8 cellular contexts compared by ENCODE assay signal in the genomic region with DNA sequence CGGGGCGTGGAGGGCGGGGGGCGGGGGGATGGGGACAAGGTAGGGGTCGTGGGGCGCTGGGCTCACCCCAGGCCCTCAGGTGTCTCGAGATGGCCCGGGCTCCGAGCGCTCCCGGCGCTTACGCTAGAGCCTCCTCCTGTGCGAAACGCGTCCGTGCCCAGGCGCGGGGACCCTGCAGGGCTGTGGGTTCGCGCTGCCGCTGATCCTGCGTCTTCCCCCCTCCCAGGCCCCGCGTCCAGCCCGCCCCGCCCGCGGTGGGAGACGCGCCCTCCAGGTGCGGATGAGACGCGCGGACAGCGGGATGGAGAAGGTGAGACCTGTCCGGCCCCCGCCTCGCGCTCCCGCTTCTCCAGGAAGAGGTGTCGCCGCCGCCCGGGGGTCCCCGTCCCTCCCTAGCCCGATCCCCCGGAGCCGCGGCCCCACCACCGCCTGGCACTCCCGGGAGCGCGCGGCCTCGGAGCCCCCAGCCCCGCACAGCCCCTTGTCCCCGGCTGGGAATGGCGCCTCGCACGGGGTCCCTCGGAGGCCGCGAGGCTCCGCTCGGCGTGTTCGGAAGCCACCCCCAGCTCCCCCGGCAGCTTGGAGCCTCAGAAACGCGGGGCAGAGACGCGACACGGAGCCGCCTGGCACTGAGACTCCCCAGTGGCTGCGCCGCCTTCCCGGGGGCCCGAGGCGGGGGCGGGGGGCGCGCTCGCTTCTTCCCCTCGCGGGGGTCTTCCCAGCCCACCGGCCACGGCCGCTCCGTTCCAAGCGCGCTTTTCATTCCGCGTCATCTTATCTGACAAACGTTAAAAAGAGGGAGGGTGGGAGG. TPM values are rescaled to one million over a fixed set of nuclear protein-coding genes. Genes with fewer than 3 reads are reported as not detected.
A peak's percentile ranks its signal among the peaks of the same experiment; 100 is the strongest.
DNase-seq lines count a peak whose midpoint lies in the region; ATAC-seq and TF ChIP-seq lines count a peak whose summit lies in the region.

No MANE protein-coding gene starts in this region.

- no peaks in the 10 kb centered on the region for H3K36me3 Mint-ChIP-seq in activated CD4-positive, alpha-beta memory T cell treated with anti-CD3 and anti-CD28 coated beads for 36 hours

- POLR2A ChIA-PET in activated CD4-positive, alpha-beta memory T cell treated with anti-CD3 and anti-CD28 coated beads for 36 hours (lab: Charles Lee) = no interaction called here

- H3K4me3 ChIP-seq in GM12865 (ENCODE audit: low read depth, low read length) = no peak overlapping the region
- H3K4me3 ChIP-seq in psoas muscle = peak overlapping the region; percentile 56

- WGBS in psoas muscle, 3 donors = 2 to 11% (median 3%) methylated on average over 35 to 91 of the region's 95 CpGs

- H3K4me3 Mint-ChIP-seq in activated CD4-positive, alpha-beta memory T cell treated with anti-CD3 and anti-CD28 coated beads for 36 hours = no peak overlapping the region

- CTCF ChIA-PET in activated CD4-positive, alpha-beta memory T cell treated with anti-CD3 and anti-CD28 coated beads for 36 hours (lab: Charles Lee) = no interaction called here

- ATAC-seq in psoas muscle (peak; percentile 15 to 31 (median 26)), GM18868 (IDR thresholded peaks at IDR 0.05; ENCODE audit: unreplicated experiment) (no peak), HG02885 (IDR thresholded peaks at IDR 0.05; ENCODE audit: poor library complexity, unreplicated experiment) (no peak)

- H3K27ac Mint-ChIP-seq in activated CD4-positive, alpha-beta memory T cell treated with anti-CD3 and anti-CD28 coated beads for 36 hours = no peak overlapping the region

- peak; percentile 28 for DNase-seq in GM12865 (ENCODE audit: low read depth)
- DNase-seq in activated CD4-positive, alpha-beta memory T cell treated with anti-CD3 and anti-CD28 coated beads for 36 hours = peak; percentile 44
- DNase-seq in germinal center (ENCODE audit: low spot score) = peak; percentile 28
- DNase-seq in psoas muscle = peak; percentile 56 to 83
- DNase-seq in KBM-7 = no peak
- DNase-seq in NCI-H1436 (lab: John Stamatoyannopoulos, UW) = no peak

- H3K27ac ChIP-seq in psoas muscle = peak overlapping the region; percentile 41

- H3K9me3 ChIP-seq in psoas muscle = no peaks in the 10 kb centered on the region

- no peaks in the 10 kb centered on the region for H3K36me3 ChIP-seq in psoas muscle (ENCODE audit: insufficient read depth in 1 of 2, low read depth in 1 of 2)

- H3K27me3 ChIP-seq in psoas muscle (ENCODE audit: insufficient read depth in 3 of 3, low read length in 2 of 3) = no peaks in the 10 kb centered on the region

- peaks cover 2% of the 10 kb centered on the region for H3K27me3 Mint-ChIP-seq in activated CD4-positive, alpha-beta memory T cell treated with anti-CD3 and anti-CD28 coated beads for 36 hours

- intact Hi-C loops in activated CD4-positive, alpha-beta memory T cell treated with anti-CD3 and anti-CD28 coated beads for 36 hours (cut with micrococcal nuclease) = loop anchor here (2.0 kb wide), 2 partner anchors 52 to 74 kb away; partner anchors contain the start of gene BRSK2
- intact Hi-C loops in psoas muscle (cut with DNase I) = loop anchor here (5.0 kb wide), 2 partner anchors 35 to 235 kb away; partner anchors contain the start of gene DUSP8 (in 1 of the 2)

- in situ Hi-C loops in KBM-7 (cut with MboI; ENCODE audit: low pct_unique_long_range_greater_than_20kb, low sequenced_read_pairs) = no loop called here

- H3K9me3 Mint-ChIP-seq in activated CD4-positive, alpha-beta memory T cell treated with anti-CD3 and anti-CD28 coated beads for 36 hours = peaks cover 8% of the 10 kb centered on the region

- H3K4me1 ChIP-seq in psoas muscle = peaks cover 10% of the 10 kb centered on the region

- H3K4me1 Mint-ChIP-seq in activated CD4-positive, alpha-beta memory T cell treated with anti-CD3 and anti-CD28 coated beads for 36 hours (ENCODE audit: low read depth) = peaks cover 9% of the 10 kb centered on the region

- TF ChIP-seq CTCF in GM12865 (IDR thresholded peaks at IDR 0.05; ENCODE audit: insufficient read depth, low read depth, low read length, missing control alignments) (no peak), psoas muscle (IDR thresholded peaks at IDR 0.05) (no peak)

RNA-seq across cellular contexts. Expression of gene TOLLIP, which starts 27.6 kb away (rescaled TPM):
- 10 to 100 TPM; 30.0 to 32.1 TPM for total RNA-seq in activated CD4-positive, alpha-beta memory T cell treated with anti-CD3 and anti-CD28 coated beads for 36 hours
- 10 to 100 TPM; 45.0 to 74.6 (median 65.6) TPM for total RNA-seq in psoas muscle
- polyA plus RNA-seq in psoas muscle = 10 to 100 TPM; 33.5 to 56.4 (median 49.9) TPM

RNA-seq across cellular contexts. Expression of gene BRSK2, which starts 52.7 kb away (rescaled TPM):
- total RNA-seq in activated CD4-positive, alpha-beta memory T cell treated with anti-CD3 and anti-CD28 coated beads for 36 hours = under 1 TPM; 0.46 to 0.64 TPM
- under 1 TPM; 0.19 to 0.47 (median 0.29) TPM for total RNA-seq in psoas muscle
- under 1 TPM; 0.26 to 0.78 (median 0.44) TPM for polyA plus RNA-seq in psoas muscle

Comparison
In these comparisons a context has a peak if more than half of its experiments do, and no peak if none do; other contexts are left out.
1. DNase-seq: peak in GM12865 (single experiment), activated CD4-positive, alpha-beta memory T cell treated with anti-CD3 and anti-CD28 coated beads for 36 hours (single experiment), germinal center (single experiment) and psoas muscle (2 of 2); none in KBM-7 (single experiment) and NCI-H1436 (single experiment).
2. ATAC-seq: peak in psoas muscle (4 of 4); none in GM18868 (single experiment) and HG02885 (single experiment).